ENCODE assay signal across 10 cellular contexts in the genomic region with DNA sequence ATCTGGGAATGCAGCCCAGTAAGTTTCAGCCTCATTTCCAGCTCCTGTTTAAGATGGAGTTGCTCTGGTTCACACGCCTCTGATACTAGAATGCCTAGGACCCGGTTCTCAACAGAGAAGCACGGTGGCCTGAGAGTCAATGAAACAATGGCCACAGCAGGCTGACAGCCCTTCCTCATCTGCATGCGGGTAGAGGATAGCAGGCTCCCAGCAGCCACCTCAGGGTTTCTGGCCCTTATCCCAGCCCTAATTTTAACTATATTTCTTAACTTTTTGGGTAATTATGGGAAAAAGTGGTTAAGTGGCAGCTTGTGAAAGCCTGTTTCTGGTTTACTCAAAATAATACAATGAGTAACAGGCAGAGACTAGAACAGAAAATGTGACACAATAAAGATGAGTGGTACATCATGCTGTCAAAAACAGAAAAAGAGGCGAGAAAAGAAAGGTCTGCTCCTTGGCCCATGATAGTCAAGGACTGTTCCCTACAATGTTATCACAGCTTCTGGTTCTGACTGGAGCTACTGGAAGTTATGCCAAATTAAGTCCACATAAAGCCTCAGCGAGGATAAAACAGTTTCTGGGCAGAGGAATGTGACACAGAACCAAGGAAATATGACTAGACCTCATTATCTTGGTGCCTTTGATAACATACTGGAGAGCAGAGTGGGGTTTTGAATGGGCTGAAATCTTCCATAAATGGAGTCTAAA.
DNase-seq lines count a peak whose midpoint lies in the region; ATAC-seq and TF ChIP-seq lines count a peak whose summit lies in the region.
"Had no signal": no experiment of that assay in that cellular context is flagged by ENCODE, and none has a peak within 500 bp of the region (broad histone marks: within the 10 kb centered on the region; RNA-seq: fewer than 3 reads in every experiment).

No MANE protein-coding gene starts in this region.

- peaks cover 31 to 57% of the 10 kb centered on the region in 2 donors for H3K36me3 Mint-ChIP-seq in CD4-positive, alpha-beta memory T cell

- H3K9ac ChIP-seq in MM.1S (ENCODE audit: low read length): no peak overlapping the region

- H3K27me3 ChIP-seq in CD4-positive, alpha-beta memory T cell (ENCODE audit: insufficient read depth, low read length): no peaks in the 10 kb centered on the region
- H3K27me3 ChIP-seq in MM.1S (replicated peaks; ENCODE audit: insufficient read depth, low read length) (no peaks in the 10 kb centered on the region), Peyer's patch (no peaks in the 10 kb centered on the region)
- H3K27me3 ChIP-seq: testis had no signal

- peak overlapping the region in 5 of 7 donors; percentile 20 to 78 (median 71) for H3K27ac Mint-ChIP-seq in CD4-positive, alpha-beta memory T cell

- H3K4me3 Mint-ChIP-seq in CD4-positive, alpha-beta memory T cell: no peak overlapping the region

- POLR2A ChIA-PET in CD4-positive, alpha-beta memory T cell (lab: Charles Lee; ENCODE audit: partially characterized antibody): interaction anchor here (1.3 kb wide), 1 partner anchor 10 kb away, joined by 4 read pairs; no protein-coding TSS in a partner anchor

- H4K20me1 ChIP-seq in MM.1S (ENCODE audit: insufficient read depth, low read length): no peaks in the 10 kb centered on the region

- no peak overlapping the region for H3K4me2 ChIP-seq in MM.1S (ENCODE audit: low read depth, low read length)

- H2AFZ ChIP-seq in MM.1S (ENCODE audit: low read length): no peak overlapping the region

- peaks cover 0 to 3% (median 0%) of the 10 kb centered on the region in 8 donors for H3K9me3 Mint-ChIP-seq in CD4-positive, alpha-beta memory T cell

- peaks cover 4% of the 10 kb centered on the region for H3K4me1 ChIP-seq in CD4-positive, alpha-beta memory T cell (ENCODE audit: insufficient read depth, low read length)
- H3K4me1 ChIP-seq in MM.1S (ENCODE audit: low read length): no peaks in the 10 kb centered on the region
- H3K4me1 ChIP-seq in Peyer's patch: no peaks in the 10 kb centered on the region

- no peak for DNase-seq in CD4-positive, alpha-beta memory T cell
- DNase-seq in SKM-1 treated with dmso at 0.1 percent for 144 hours (lab: John Stamatoyannopoulos, UW; ENCODE audit: unreplicated experiment) (peak; percentile 83), left ventricle myocardium superior (no peak), MM.1S (no peak), Peyer's patch (no peak), NCI-H2081 (lab: John Stamatoyannopoulos, UW) (no peak)
- DNase-seq: T1000, testis had no signal

- no peak overlapping the region for H3K27ac ChIP-seq in CD4-positive, alpha-beta memory T cell (ENCODE audit: low read depth, low read length)
- no peak overlapping the region for H3K27ac ChIP-seq in MM.1S (ENCODE audit: low read length)
- H3K27ac ChIP-seq in Peyer's patch: peak overlapping the region in 1 of 4 donors; percentile 50
- H3K27ac ChIP-seq: testis had no signal

- no peak overlapping the region for H3K4me3 ChIP-seq in CD4-positive, alpha-beta memory T cell (ENCODE audit: low read length in 2 of 2)
- no peak overlapping the region for H3K4me3 ChIP-seq in MM.1S (ENCODE audit: low read length)
- H3K4me3 ChIP-seq in Peyer's patch: no peak overlapping the region
- H3K4me3 ChIP-seq: testis had no signal

- no peaks in the 10 kb centered on the region for H3K9me3 ChIP-seq in CD4-positive, alpha-beta memory T cell (ENCODE audit: control insufficient read depth in 1 of 2, low read length in 2 of 2)
- H3K9me3 ChIP-seq in MM.1S (replicated peaks; ENCODE audit: insufficient read depth, low read length): no peaks in the 10 kb centered on the region
- H3K9me3 ChIP-seq in Peyer's patch: no peaks in the 10 kb centered on the region
- H3K9me3 ChIP-seq: testis had no signal

- no peaks in the 10 kb centered on the region for H3K79me2 ChIP-seq in MM.1S (ENCODE audit: low read length)

- H3K9me2 ChIP-seq in MM.1S (replicated peaks; ENCODE audit: insufficient read depth, low read length): no peaks in the 10 kb centered on the region

- CTCF ChIA-PET in CD4-positive, alpha-beta memory T cell (lab: Charles Lee; ENCODE audit: partially characterized antibody): interaction anchor here (1.0 to 1.2 kb wide), 2 partner anchors 10 to 77 kb away, joined by 3 to 4 read pairs; no protein-coding TSS in a partner anchor

- intact Hi-C loops in CD4-positive, alpha-beta memory T cell (cut with micrococcal nuclease): no loop called here
- intact Hi-C loops in left ventricle myocardium superior (cut with micrococcal nuclease): loop anchor here (10.0 kb wide), 1 partner anchor 47 kb away; no protein-coding TSS in a partner anchor

- no peak for TF ChIP-seq POLR2A in Peyer's patch (IDR thresholded peaks at IDR 0.05)

- ATAC-seq in GM21717 (IDR thresholded peaks at IDR 0.05; ENCODE audit: unreplicated experiment): peak; percentile 61
- ATAC-seq in left ventricle myocardium superior: peak; percentile 56
- ATAC-seq in HG02623 (IDR thresholded peaks at IDR 0.05; ENCODE audit: unreplicated experiment): no peak

- no peaks in the 10 kb centered on the region for H3K27me3 Mint-ChIP-seq in CD4-positive, alpha-beta memory T cell

- H3K4me1 Mint-ChIP-seq in CD4-positive, alpha-beta memory T cell: peaks cover 14 to 30% (median 15%) of the 10 kb centered on the region in 4 donors

- TF ChIP-seq CTCF in MM.1S (IDR thresholded peaks at IDR 0.05; ENCODE audit: low read length) (no peak), Peyer's patch (IDR thresholded peaks at IDR 0.05) (no peak)

- no peaks in the 10 kb centered on the region for H3F3A ChIP-seq in MM.1S (ENCODE audit: insufficient read depth, low read length)

- no peaks in the 10 kb centered on the region for H3K36me3 ChIP-seq in CD4-positive, alpha-beta memory T cell (ENCODE audit: insufficient read depth, low read length)
- no peaks in the 10 kb centered on the region for H3K36me3 ChIP-seq in MM.1S (replicated peaks; ENCODE audit: insufficient read depth, low read length)
- no peaks in the 10 kb centered on the region for H3K36me3 ChIP-seq in Peyer's patch
